ENCODE assay signal across 16 cellular contexts in genomic region chr7:157239571-157240270, GRCh38.
DNase-seq lines count a peak whose midpoint lies in the region; ATAC-seq, FAIRE-seq and TF ChIP-seq lines count a peak whose summit lies in the region.
"Had no signal": no experiment of that assay in that cellular context is flagged by ENCODE, and none has a peak within 500 bp of the region (broad histone marks: within the 10 kb centered on the region; RNA-seq: fewer than 3 reads in every experiment).

No MANE protein-coding gene starts in this region.

- H4K8ac ChIP-seq in H1 (ENCODE audit: extremely low read depth, insufficient read depth, low read length), result no peak overlapping the region

- no peak for TF ChIP-seq POLR2A in H1 (IDR thresholded peaks at IDR 0.05; ENCODE audit: control extremely low read depth in 1 of 2, low read depth in 2 of 2, low read length in 2 of 2)

- H3K56ac ChIP-seq in H1 (replicated peaks; ENCODE audit: insufficient read length, low read depth, low read length), result no peak overlapping the region

- H3K4me1 ChIP-seq in BE2C, result no peaks in the 10 kb centered on the region
- no peaks in the 10 kb centered on the region for H3K4me1 ChIP-seq in DND-41 (ENCODE audit: insufficient read depth, low read length)
- no peaks in the 10 kb centered on the region for H3K4me1 ChIP-seq in H1 (replicated peaks in 1 of 4; ENCODE audit: control insufficient read depth in 3 of 4, insufficient read depth in 4 of 4, low read length in 3 of 4)
- H3K4me1 ChIP-seq in CD8-positive, alpha-beta memory T cell (ENCODE audit: insufficient read depth, low read length), result no peaks in the 10 kb centered on the region
- H3K4me1 ChIP-seq: Peyer's patch had no signal

- H3K9me3 Mint-ChIP-seq in CD8-positive, alpha-beta memory T cell, result no peaks in the 10 kb centered on the region

- H3K4me3 ChIP-seq in BE2C (ENCODE audit: low read depth, low read length) (no peak overlapping the region), DND-41 (ENCODE audit: low read depth in 1 of 2, low read length in 2 of 2) (no peak overlapping the region), H1 (ENCODE audit: extremely low read depth in 1 of 4, insufficient read depth in 2 of 4, low read depth in 3 of 4, low read length in 4 of 4) (no peak overlapping the region)
- no peak overlapping the region for H3K4me3 ChIP-seq in CD8-positive, alpha-beta memory T cell (ENCODE audit: low read length)
- H3K4me3 ChIP-seq: Peyer's patch had no signal

- ATAC-seq in DND-41 (ENCODE audit: insufficient read depth, low read depth), result no peak
- no peak for ATAC-seq in T-helper 17 cell

- H3K9me3 ChIP-seq in BE2C (no peaks in the 10 kb centered on the region), DND-41 (ENCODE audit: insufficient read depth, low read length, severe bottlenecking) (no peaks in the 10 kb centered on the region), T-helper 17 cell (ENCODE audit: control insufficient read depth, low read length, poor library complexity, severe bottlenecking) (no peaks in the 10 kb centered on the region), H1 (ENCODE audit: insufficient read depth in 2 of 2, low read depth in 1 of 2, low read length in 1 of 2) (no peaks in the 10 kb centered on the region)
- H3K9me3 ChIP-seq in CD8-positive, alpha-beta memory T cell (ENCODE audit: low read length), result no peaks in the 10 kb centered on the region
- H3K9me3 ChIP-seq: Peyer's patch had no signal

- no peak overlapping the region for H4K91ac ChIP-seq in H1 (replicated peaks; ENCODE audit: insufficient read length, low read length)

- no peak overlapping the region for H2AK5ac ChIP-seq in H1 (ENCODE audit: low read depth, low read length)

- H3K79me2 ChIP-seq in DND-41 (ENCODE audit: insufficient read depth, low read length) (no peaks in the 10 kb centered on the region; the same call in 1 of the 2 replicates), H1 (ENCODE audit: control insufficient read depth in 1 of 2, insufficient read depth in 2 of 2, low read length in 2 of 2) (no peaks in the 10 kb centered on the region)

- H2BK12ac ChIP-seq in H1 (ENCODE audit: low read depth, low read length), result no peak overlapping the region

- H3K27ac Mint-ChIP-seq in T-helper 17 cell, result peak overlapping the region; percentile 29
- H3K27ac Mint-ChIP-seq in CD8-positive, alpha-beta memory T cell, result peak overlapping the region in 3 of 8 donors; percentile 10 to 83 (median 54)
- H3K27ac Mint-ChIP-seq: B cell had no signal

- no peak overlapping the region for H2BK120ac ChIP-seq in H1 (replicated peaks; ENCODE audit: low read depth, low read length)

- no peak overlapping the region for H3K18ac ChIP-seq in H1 (ENCODE audit: extremely low read depth, low read length)

- H3K36me3 Mint-ChIP-seq in T-helper 17 cell (ENCODE audit: low read depth), result peaks cover 5% of the 10 kb centered on the region
- H3K36me3 Mint-ChIP-seq in CD8-positive, alpha-beta memory T cell, result peaks cover 0 to 43% (median 18%) of the 10 kb centered on the region in 3 donors

- H2BK20ac ChIP-seq in H1 (ENCODE audit: low read length), result no peak overlapping the region

- H3K23me2 ChIP-seq in H1 (ENCODE audit: low read depth, low read length), result no peaks in the 10 kb centered on the region

- H4K20me1 ChIP-seq in DND-41 (ENCODE audit: insufficient read depth, low read length) (peaks cover 8% of the 10 kb centered on the region), H1 (replicated peaks in 1 of 2; ENCODE audit: control insufficient read depth in 1 of 2, insufficient read depth in 2 of 2, low read length in 2 of 2) (peaks cover 0 to 2% of the 10 kb centered on the region in 2 experiments)

- H3K9ac ChIP-seq in DND-41 (ENCODE audit: low read depth, low read length), result no peak overlapping the region
- no peak overlapping the region for H3K9ac ChIP-seq in H1 (replicated peaks in 1 of 4; ENCODE audit: extremely low read depth in 1 of 4, low read depth in 3 of 4, low read length in 3 of 4)

- CTCF ChIA-PET in H1 (lab: Charles Lee; ENCODE audit: partially characterized antibody), result interaction anchor here (0.7 to 17.0 kb wide), 13 partner anchors 11 to 266 kb away, joined by 3 to 207 read pairs (median 6); no protein-coding TSS in a partner anchor
- CTCF ChIA-PET in CD8-positive, alpha-beta memory T cell (lab: Charles Lee), result interaction anchor here (1.0 to 1.9 kb wide), 2 partner anchors 9 to 10 kb away, joined by 3 to 5 read pairs; no protein-coding TSS in a partner anchor

- H4K5ac ChIP-seq in H1 (ENCODE audit: insufficient read length, low read depth, low read length), result no peak overlapping the region

- H2BK15ac ChIP-seq in H1 (ENCODE audit: low read length), result no peak overlapping the region

- H3K4me3 Mint-ChIP-seq in T-helper 17 cell, result no peak overlapping the region
- no peak overlapping the region for H3K4me3 Mint-ChIP-seq in CD8-positive, alpha-beta memory T cell
- H3K4me3 Mint-ChIP-seq: B cell had no signal

- no peak overlapping the region for H3K23ac ChIP-seq in H1 (ENCODE audit: insufficient read length)

- H2BK5ac ChIP-seq in H1 (ENCODE audit: low read depth, low read length), result no peak overlapping the region

- H3K4ac ChIP-seq in H1 (replicated peaks; ENCODE audit: insufficient read length, low read depth, low read length), result no peak overlapping the region

- H3K36me3 ChIP-seq in BE2C (peaks cover 48% of the 10 kb centered on the region), DND-41 (ENCODE audit: insufficient read depth, low read length) (peaks cover 57% of the 10 kb centered on the region), H1 (ENCODE audit: control insufficient read depth in 2 of 4, insufficient read depth in 4 of 4, low read length in 3 of 4) (peaks cover 0 to 12% (median 3%) of the 10 kb centered on the region in 4 experiments; a peak in 2 of 8 replicates)
- no peaks in the 10 kb centered on the region for H3K36me3 ChIP-seq in CD8-positive, alpha-beta memory T cell (ENCODE audit: insufficient read depth, low read length)

- no peak overlapping the region for H2AFZ ChIP-seq in DND-41 (ENCODE audit: low read depth, low read length)
- H2AFZ ChIP-seq in H1 (ENCODE audit: low read length), result no peak overlapping the region

- H3K79me1 ChIP-seq in H1 (ENCODE audit: low read depth, low read length), result no peaks in the 10 kb centered on the region; the same call in none of the 2 replicates

- H3K27me3 ChIP-seq in BE2C (no peaks in the 10 kb centered on the region), DND-41 (ENCODE audit: insufficient read depth, low read length, poor library complexity) (no peaks in the 10 kb centered on the region), H1 (replicated peaks in 1 of 4; ENCODE audit: control insufficient read depth in 3 of 4, extremely low read depth in 1 of 4, insufficient read depth in 3 of 4, low read length in 3 of 4) (no peaks in the 10 kb centered on the region)
- no peaks in the 10 kb centered on the region for H3K27me3 ChIP-seq in CD8-positive, alpha-beta memory T cell (ENCODE audit: insufficient read depth, low read length, poor library complexity, severe bottlenecking)
- H3K27me3 ChIP-seq: Peyer's patch had no signal

- TF ChIP-seq EP300 in H1 (IDR thresholded peaks at IDR 0.05; ENCODE audit: borderline replicate concordance in 1 of 2, low read depth in 2 of 2, low read length in 2 of 2), result no peak

- no peaks in the 10 kb centered on the region for H3K27me3 Mint-ChIP-seq in T-helper 17 cell
- peaks cover 0 to 5% of the 10 kb centered on the region in 2 donors for H3K27me3 Mint-ChIP-seq in CD8-positive, alpha-beta memory T cell
- H3K27me3 Mint-ChIP-seq: B cell had no signal

- no peak overlapping the region for H3K4me2 ChIP-seq in DND-41 (ENCODE audit: insufficient read depth, low read length)
- no peak overlapping the region for H3K4me2 ChIP-seq in H1 (ENCODE audit: insufficient read depth in 1 of 2, low read depth in 2 of 2, low read length in 2 of 2)

- WGBS in H1 (ENCODE audit: extremely low coverage in 1 of 2, insufficient coverage in 1 of 2, insufficient read length in 1 of 2, insufficient replicate concordance in 2 of 2, low coverage in 1 of 2, low lambda C conversion rate in 2 of 2, missing lambda C conversion rate in 1 of 2), 2 experiments, result 95% methylated on average over 10 of the region's 10 CpGs; no CpG with 5 or more reads in 1 of the 2 experiments

- FAIRE-seq in H1 (lab: Jason Lieb, UNC), result no peak
- FAIRE-seq: GM12891 had no signal

- peaks cover 13% of the 10 kb centered on the region for H3K4me1 Mint-ChIP-seq in T-helper 17 cell
- peaks cover 0 to 10% (median 3%) of the 10 kb centered on the region in 3 donors for H3K4me1 Mint-ChIP-seq in CD8-positive, alpha-beta memory T cell
- H3K4me1 Mint-ChIP-seq: B cell had no signal

- DNase-seq in BE2C, result no peak
- DNase-seq in DND-41, result no peak
- no peak for DNase-seq in T-helper 17 cell
- DNase-seq in H1 (ENCODE audit: low read depth in 1 of 2, low spot score in 2 of 2), result no peak
- no peak for DNase-seq in GM19240 (ENCODE audit: insufficient read length, low spot score)
- DNase-seq in CD8-positive, alpha-beta memory T cell, result no peak
- no peak for DNase-seq in NCI-H1105 treated with DMSO at 0.1 percent for 48 hours (lab: John Stamatoyannopoulos, UW)
- DNase-seq: ACHN, Karpas-422, NCI-H1417, NCI-H2029, NCI-H510A treated with DMSO at 0.1 percent for 48 hours, Peyer's patch, SHP77 had no signal

- TF ChIP-seq CTCF in BE2C (IDR thresholded peaks at IDR 0.05; ENCODE audit: low read depth, low read length) (0 out of 2 replicates have a peak, but pooled peaks have one; percentile 2), DND-41 (IDR thresholded peaks at IDR 0.05; ENCODE audit: borderline replicate concordance, extremely low read depth, low read length, poor library complexity, severe bottlenecking) (peak; percentile 38), H1 (IDR thresholded peaks at IDR 0.05; ENCODE audit: control extremely low read depth in 1 of 3, insufficient read depth in 1 of 3, low read depth in 1 of 3, low read length in 3 of 3) (peak in 2 of 3 experiments; percentile 24 to 37; a peak in 2 of 4 replicates)

- H3K27ac ChIP-seq in DND-41 (ENCODE audit: low read length) (no peak overlapping the region), H1 (ENCODE audit: low read depth, low read length) (no peak overlapping the region)
- H3K27ac ChIP-seq in CD8-positive, alpha-beta memory T cell (ENCODE audit: low read depth, low read length), result no peak overlapping the region
- H3K27ac ChIP-seq: Peyer's patch had no signal

- no peak overlapping the region for H3K14ac ChIP-seq in H1 (ENCODE audit: insufficient read length)

- TF ChIP-seq RAD21 in H1 (IDR thresholded peaks at IDR 0.05 in 1 of 2, conservative IDR thresholded peaks at IDR 0.05 in 1 of 2; ENCODE audit: low read depth in 2 of 2, low read length in 2 of 2), result 0 out of 4 replicates have a peak, but pooled peaks of 1 of the 2 experiments have one; percentile 1

- POLR2A ChIA-PET in H1 (lab: Charles Lee; ENCODE audit: partially characterized antibody), result interaction anchor here (0.9 to 1.8 kb wide), 5 partner anchors 9 to 37 kb away, joined by 3 read pairs; no protein-coding TSS in a partner anchor
- POLR2A ChIA-PET in CD8-positive, alpha-beta memory T cell (lab: Charles Lee), result no interaction called here

TF ChIP-seq in H1, 55 proteins besides CTCF, POLR2A, EP300 and RAD21:
- TF ChIP-seq POLR2AphosphoS5 (IDR thresholded peaks at IDR 0.05; ENCODE audit: low read depth, low read length), result peak; percentile 58; the same call in 1 of the 2 replicates
- TF ChIP-seq MAX (IDR thresholded peaks at IDR 0.05), result no peak
TF ChIP-seq in H1: peak in this region for 1.
